1 cellular context compared by ENCODE assay signal in the genomic region with DNA sequence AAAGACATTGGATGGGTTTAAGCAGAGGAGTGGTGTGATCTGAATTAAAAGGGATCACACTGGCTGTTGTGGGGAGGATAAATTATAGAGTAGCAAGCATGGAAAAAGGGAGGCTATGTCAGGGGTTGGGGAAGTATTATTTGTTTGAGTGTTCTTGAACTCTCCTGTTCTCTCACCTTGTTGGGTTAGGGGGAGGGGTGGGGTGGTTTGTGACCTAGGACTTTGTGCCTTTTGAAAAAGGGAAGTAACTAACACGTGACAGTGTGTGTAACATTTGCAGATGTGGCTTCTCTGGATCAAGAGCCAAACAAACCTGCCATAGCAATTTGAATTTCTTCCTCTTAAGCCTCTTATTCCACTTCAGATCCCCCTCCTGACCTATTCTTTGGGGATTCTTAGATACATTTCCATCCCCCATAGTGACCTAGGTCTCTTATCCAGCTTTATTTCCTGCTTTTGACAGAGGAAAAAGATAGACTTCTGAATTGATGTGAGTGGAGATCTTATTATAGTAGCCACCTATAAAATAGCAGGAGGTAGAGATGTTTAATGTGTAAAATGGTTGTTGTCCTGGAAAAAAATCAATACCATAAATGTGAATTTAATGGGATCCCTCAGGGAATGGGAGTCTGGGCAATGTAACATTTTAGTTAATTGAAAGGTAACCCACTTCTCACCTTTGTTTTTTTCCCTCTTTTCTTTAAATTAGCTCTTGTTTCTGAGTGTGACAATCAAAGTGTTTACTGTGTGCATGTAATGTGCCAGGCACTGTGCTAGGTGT.
A peak's percentile ranks its signal among the peaks of the same experiment; 100 is the strongest.
TF ChIP-seq lines count a peak whose summit lies in the region.

No MANE protein-coding gene starts in this region.

TF ChIP-seq in HepG2, 621 proteins besides CTCF, POLR2A, EP300 and RAD21 (continued from another document and continues in another):
- TF ChIP-seq, protein P1, sequence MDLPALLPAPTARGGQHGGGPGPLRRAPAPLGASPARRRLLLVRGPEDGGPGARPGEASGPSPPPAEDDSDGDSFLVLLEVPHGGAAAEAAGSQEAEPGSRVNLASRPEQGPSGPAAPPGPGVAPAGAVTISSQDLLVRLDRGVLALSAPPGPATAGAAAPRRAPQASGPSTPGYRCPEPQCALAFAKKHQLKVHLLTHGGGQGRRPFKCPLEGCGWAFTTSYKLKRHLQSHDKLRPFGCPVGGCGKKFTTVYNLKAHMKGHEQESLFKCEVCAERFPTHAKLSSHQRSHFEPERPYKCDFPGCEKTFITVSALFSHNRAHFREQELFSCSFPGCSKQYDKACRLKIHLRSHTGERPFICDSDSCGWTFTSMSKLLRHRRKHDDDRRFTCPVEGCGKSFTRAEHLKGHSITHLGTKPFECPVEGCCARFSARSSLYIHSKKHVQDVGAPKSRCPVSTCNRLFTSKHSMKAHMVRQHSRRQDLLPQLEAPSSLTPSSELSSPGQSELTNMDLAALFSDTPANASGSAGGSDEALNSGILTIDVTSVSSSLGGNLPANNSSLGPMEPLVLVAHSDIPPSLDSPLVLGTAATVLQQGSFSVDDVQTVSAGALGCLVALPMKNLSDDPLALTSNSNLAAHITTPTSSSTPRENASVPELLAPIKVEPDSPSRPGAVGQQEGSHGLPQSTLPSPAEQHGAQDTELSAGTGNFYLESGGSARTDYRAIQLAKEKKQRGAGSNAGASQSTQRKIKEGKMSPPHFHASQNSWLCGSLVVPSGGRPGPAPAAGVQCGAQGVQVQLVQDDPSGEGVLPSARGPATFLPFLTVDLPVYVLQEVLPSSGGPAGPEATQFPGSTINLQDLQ (CRISPR knock-in tag; IDR thresholded peaks at IDR 0.05): no peak
- TF ChIP-seq ZNF766 (CRISPR knock-in tag; IDR thresholded peaks at IDR 0.05; ENCODE audit: borderline replicate concordance) (no peak), HDAC1 (CRISPR knock-in tag; IDR thresholded peaks at IDR 0.05) (no peak), FOSL1 (CRISPR knock-in tag; IDR thresholded peaks at IDR 0.05; ENCODE audit: borderline replicate concordance) (no peak), ZBTB7A (CRISPR knock-in tag; IDR thresholded peaks at IDR 0.05) (no peak), TGIF2 (CRISPR knock-in tag; IDR thresholded peaks at IDR 0.05) (no peak), MED1 (CRISPR knock-in tag; IDR thresholded peaks at IDR 0.05) (peak; percentile 47; the same call in 1 of the 2 replicates), BRD4 (CRISPR knock-in tag; IDR thresholded peaks at IDR 0.05) (no peak), FOXK2 (IDR thresholded peaks at IDR 0.05) (no peak)
- TF ChIP-seq, protein P2, sequence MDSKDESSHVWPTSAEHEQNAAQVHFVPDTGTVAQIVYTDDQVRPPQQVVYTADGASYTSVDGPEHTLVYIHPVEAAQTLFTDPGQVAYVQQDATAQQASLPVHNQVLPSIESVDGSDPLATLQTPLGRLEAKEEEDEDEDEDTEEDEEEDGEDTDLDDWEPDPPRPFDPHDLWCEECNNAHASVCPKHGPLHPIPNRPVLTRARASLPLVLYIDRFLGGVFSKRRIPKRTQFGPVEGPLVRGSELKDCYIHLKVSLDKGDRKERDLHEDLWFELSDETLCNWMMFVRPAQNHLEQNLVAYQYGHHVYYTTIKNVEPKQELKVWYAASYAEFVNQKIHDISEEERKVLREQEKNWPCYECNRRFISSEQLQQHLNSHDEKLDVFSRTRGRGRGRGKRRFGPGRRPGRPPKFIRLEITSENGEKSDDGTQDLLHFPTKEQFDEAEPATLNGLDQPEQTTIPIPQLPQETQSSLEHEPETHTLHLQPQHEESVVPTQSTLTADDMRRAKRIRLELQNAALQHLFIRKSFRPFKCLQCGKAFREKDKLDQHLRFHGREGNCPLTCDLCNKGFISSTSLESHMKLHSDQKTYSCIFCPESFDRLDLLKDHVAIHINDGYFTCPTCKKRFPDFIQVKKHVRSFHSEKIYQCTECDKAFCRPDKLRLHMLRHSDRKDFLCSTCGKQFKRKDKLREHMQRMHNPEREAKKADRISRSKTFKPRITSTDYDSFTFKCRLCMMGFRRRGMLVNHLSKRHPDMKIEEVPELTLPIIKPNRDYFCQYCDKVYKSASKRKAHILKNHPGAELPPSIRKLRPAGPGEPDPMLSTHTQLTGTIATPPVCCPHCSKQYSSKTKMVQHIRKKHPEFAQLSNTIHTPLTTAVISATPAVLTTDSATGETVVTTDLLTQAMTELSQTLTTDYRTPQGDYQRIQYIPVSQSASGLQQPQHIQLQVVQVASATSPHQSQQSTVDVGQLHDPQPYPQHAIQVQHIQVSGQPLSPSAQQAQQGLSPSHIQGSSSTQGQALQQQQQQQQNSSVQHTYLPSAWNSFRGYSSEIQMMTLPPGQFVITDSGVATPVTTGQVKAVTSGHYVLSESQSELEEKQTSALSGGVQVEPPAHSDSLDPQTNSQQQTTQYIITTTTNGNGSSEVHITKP (CRISPR knock-in tag; IDR thresholded peaks at IDR 0.05; ENCODE audit: low read depth): no peak
- TF ChIP-seq, protein P3, sequence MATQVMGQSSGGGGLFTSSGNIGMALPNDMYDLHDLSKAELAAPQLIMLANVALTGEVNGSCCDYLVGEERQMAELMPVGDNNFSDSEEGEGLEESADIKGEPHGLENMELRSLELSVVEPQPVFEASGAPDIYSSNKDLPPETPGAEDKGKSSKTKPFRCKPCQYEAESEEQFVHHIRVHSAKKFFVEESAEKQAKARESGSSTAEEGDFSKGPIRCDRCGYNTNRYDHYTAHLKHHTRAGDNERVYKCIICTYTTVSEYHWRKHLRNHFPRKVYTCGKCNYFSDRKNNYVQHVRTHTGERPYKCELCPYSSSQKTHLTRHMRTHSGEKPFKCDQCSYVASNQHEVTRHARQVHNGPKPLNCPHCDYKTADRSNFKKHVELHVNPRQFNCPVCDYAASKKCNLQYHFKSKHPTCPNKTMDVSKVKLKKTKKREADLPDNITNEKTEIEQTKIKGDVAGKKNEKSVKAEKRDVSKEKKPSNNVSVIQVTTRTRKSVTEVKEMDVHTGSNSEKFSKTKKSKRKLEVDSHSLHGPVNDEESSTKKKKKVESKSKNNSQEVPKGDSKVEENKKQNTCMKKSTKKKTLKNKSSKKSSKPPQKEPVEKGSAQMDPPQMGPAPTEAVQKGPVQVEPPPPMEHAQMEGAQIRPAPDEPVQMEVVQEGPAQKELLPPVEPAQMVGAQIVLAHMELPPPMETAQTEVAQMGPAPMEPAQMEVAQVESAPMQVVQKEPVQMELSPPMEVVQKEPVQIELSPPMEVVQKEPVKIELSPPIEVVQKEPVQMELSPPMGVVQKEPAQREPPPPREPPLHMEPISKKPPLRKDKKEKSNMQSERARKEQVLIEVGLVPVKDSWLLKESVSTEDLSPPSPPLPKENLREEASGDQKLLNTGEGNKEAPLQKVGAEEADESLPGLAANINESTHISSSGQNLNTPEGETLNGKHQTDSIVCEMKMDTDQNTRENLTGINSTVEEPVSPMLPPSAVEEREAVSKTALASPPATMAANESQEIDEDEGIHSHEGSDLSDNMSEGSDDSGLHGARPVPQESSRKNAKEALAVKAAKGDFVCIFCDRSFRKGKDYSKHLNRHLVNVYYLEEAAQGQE (IDR thresholded peaks at IDR 0.05; ENCODE audit: borderline replicate concordance in 1 of 2, low read depth in 1 of 2, low read length in 2 of 2): no peak
- TF ChIP-seq, protein P4, sequence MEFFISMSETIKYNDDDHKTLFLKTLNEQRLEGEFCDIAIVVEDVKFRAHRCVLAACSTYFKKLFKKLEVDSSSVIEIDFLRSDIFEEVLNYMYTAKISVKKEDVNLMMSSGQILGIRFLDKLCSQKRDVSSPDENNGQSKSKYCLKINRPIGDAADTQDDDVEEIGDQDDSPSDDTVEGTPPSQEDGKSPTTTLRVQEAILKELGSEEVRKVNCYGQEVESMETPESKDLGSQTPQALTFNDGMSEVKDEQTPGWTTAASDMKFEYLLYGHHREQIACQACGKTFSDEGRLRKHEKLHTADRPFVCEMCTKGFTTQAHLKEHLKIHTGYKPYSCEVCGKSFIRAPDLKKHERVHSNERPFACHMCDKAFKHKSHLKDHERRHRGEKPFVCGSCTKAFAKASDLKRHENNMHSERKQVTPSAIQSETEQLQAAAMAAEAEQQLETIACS (CRISPR knock-in tag; IDR thresholded peaks at IDR 0.05): no peak
- TF ChIP-seq, protein P5, sequence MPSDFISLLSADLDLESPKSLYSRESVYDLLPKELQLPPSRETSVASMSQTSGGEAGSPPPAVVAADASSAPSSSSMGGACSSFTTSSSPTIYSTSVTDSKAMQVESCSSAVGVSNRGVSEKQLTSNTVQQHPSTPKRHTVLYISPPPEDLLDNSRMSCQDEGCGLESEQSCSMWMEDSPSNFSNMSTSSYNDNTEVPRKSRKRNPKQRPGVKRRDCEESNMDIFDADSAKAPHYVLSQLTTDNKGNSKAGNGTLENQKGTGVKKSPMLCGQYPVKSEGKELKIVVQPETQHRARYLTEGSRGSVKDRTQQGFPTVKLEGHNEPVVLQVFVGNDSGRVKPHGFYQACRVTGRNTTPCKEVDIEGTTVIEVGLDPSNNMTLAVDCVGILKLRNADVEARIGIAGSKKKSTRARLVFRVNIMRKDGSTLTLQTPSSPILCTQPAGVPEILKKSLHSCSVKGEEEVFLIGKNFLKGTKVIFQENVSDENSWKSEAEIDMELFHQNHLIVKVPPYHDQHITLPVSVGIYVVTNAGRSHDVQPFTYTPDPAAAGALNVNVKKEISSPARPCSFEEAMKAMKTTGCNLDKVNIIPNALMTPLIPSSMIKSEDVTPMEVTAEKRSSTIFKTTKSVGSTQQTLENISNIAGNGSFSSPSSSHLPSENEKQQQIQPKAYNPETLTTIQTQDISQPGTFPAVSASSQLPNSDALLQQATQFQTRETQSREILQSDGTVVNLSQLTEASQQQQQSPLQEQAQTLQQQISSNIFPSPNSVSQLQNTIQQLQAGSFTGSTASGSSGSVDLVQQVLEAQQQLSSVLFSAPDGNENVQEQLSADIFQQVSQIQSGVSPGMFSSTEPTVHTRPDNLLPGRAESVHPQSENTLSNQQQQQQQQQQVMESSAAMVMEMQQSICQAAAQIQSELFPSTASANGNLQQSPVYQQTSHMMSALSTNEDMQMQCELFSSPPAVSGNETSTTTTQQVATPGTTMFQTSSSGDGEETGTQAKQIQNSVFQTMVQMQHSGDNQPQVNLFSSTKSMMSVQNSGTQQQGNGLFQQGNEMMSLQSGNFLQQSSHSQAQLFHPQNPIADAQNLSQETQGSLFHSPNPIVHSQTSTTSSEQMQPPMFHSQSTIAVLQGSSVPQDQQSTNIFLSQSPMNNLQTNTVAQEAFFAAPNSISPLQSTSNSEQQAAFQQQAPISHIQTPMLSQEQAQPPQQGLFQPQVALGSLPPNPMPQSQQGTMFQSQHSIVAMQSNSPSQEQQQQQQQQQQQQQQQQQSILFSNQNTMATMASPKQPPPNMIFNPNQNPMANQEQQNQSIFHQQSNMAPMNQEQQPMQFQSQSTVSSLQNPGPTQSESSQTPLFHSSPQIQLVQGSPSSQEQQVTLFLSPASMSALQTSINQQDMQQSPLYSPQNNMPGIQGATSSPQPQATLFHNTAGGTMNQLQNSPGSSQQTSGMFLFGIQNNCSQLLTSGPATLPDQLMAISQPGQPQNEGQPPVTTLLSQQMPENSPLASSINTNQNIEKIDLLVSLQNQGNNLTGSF (CRISPR knock-in tag; IDR thresholded peaks at IDR 0.05): no peak
- TF ChIP-seq, protein P6, sequence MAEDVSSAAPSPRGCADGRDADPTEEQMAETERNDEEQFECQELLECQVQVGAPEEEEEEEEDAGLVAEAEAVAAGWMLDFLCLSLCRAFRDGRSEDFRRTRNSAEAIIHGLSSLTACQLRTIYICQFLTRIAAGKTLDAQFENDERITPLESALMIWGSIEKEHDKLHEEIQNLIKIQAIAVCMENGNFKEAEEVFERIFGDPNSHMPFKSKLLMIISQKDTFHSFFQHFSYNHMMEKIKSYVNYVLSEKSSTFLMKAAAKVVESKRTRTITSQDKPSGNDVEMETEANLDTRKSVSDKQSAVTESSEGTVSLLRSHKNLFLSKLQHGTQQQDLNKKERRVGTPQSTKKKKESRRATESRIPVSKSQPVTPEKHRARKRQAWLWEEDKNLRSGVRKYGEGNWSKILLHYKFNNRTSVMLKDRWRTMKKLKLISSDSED (CRISPR knock-in tag; IDR thresholded peaks at IDR 0.05): no peak
- TF ChIP-seq, protein P7, sequence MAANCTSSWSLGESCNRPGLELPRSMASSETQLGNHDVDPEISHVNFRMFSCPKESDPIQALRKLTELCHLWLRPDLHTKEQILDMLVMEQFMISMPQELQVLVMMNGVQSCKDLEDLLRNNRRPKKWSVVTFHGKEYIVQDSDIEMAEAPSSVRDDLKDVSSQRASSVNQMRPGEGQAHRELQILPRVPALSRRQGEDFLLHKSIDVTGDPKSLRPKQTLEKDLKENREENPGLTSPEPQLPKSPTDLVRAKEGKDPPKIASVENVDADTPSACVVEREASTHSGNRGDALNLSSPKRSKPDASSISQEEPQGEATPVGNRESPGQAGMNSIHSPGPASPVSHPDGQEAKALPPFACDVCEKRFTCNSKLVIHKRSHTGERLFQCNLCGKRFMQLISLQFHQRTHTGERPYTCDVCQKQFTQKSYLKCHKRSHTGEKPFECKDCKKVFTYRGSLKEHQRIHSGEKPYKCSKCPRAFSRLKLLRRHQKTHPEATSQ (CRISPR knock-in tag; IDR thresholded peaks at IDR 0.05; ENCODE audit: borderline replicate concordance): no peak
- TF ChIP-seq, protein P8, sequence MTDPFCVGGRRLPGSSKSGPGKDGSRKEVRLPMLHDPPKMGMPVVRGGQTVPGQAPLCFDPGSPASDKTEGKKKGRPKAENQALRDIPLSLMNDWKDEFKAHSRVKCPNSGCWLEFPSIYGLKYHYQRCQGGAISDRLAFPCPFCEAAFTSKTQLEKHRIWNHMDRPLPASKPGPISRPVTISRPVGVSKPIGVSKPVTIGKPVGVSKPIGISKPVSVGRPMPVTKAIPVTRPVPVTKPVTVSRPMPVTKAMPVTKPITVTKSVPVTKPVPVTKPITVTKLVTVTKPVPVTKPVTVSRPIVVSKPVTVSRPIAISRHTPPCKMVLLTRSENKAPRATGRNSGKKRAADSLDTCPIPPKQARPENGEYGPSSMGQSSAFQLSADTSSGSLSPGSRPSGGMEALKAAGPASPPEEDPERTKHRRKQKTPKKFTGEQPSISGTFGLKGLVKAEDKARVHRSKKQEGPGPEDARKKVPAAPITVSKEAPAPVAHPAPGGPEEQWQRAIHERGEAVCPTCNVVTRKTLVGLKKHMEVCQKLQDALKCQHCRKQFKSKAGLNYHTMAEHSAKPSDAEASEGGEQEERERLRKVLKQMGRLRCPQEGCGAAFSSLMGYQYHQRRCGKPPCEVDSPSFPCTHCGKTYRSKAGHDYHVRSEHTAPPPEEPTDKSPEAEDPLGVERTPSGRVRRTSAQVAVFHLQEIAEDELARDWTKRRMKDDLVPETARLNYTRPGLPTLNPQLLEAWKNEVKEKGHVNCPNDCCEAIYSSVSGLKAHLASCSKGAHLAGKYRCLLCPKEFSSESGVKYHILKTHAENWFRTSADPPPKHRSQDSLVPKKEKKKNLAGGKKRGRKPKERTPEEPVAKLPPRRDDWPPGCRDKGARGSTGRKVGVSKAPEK (CRISPR knock-in tag; IDR thresholded peaks at IDR 0.05; ENCODE audit: borderline replicate concordance): no peak
- TF ChIP-seq, protein P9, sequence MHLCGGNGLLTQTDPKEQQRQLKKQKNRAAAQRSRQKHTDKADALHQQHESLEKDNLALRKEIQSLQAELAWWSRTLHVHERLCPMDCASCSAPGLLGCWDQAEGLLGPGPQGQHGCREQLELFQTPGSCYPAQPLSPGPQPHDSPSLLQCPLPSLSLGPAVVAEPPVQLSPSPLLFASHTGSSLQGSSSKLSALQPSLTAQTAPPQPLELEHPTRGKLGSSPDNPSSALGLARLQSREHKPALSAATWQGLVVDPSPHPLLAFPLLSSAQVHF (CRISPR knock-in tag; IDR thresholded peaks at IDR 0.05): no peak
- TF ChIP-seq, protein P10, sequence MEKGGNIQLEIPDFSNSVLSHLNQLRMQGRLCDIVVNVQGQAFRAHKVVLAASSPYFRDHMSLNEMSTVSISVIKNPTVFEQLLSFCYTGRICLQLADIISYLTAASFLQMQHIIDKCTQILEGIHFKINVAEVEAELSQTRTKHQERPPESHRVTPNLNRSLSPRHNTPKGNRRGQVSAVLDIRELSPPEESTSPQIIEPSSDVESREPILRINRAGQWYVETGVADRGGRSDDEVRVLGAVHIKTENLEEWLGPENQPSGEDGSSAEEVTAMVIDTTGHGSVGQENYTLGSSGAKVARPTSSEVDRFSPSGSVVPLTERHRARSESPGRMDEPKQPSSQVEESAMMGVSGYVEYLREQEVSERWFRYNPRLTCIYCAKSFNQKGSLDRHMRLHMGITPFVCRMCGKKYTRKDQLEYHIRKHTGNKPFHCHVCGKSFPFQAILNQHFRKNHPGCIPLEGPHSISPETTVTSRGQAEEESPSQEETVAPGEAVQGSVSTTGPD (CRISPR knock-in tag; IDR thresholded peaks at IDR 0.05): no peak
